In the genomic region with DNA sequence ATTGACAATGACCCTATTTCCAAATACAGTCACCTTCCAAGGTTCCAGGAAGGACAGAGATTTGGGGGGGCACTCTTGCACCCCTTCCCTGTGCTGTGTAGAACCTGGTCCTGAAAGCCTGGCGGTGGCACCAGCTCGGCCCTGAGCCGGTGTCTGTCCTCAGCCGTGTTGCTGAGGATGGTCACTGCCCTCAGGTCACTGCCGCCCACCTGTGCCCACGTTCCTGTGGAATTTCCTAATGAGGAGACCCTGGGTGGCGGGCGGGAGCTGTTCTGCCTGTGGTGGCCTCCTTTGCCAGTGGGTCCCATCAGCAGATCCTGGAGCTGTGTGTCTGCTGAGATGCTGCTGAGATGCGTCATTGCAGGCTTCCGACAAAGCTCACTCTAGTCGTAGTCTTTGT, we compare ENCODE assay signal across 25 cellular contexts.
"Had no signal": no experiment of that assay in that cellular context is flagged by ENCODE, and none has a peak within 500 bp of the region (broad histone marks: within the 10 kb centered on the region; RNA-seq: fewer than 3 reads in every experiment).

No MANE protein-coding gene starts in this region.

- DNase-seq: activated CD8-positive, alpha-beta memory T cell treated with anti-CD3 and anti-CD28 coated beads, Interleukin-2, amount 50 U/mL, for 4 hours; activated gamma-delta T cell; activated naive CD4-positive, alpha-beta T cell treated with anti-CD3 and anti-CD28 coated beads, Interleukin-2, amount 50 U/mL, for 16 hours; activated T-cell treated with anti-CD3 and anti-CD28 coated beads, Interleukin-2, amount 50 U/mL, for 72 hours; caudate nucleus; dermis blood vessel endothelial cell; effector memory CD4-positive, alpha-beta T cell; glutamatergic neuron; immature natural killer cell; mammary epithelial cell; midbrain; small intestine; stimulated activated CD4-positive, alpha-beta T cell treated with anti-CD3 and anti-CD28 coated beads, Interleukin-15, amount 100 ng/mL, for 24 hours; stimulated activated CD4-positive, alpha-beta T cell treated with anti-CD3 and anti-CD28 coated beads, Interleukin-2, amount 100 ng/mL, for 48 hours; stimulated activated naive CD4-positive, alpha-beta T cell treated with Interleukin-2 at 50 U/mL for 16 hours; T-helper 1 cell; tibial artery; WERI-Rb-1 had no signal

- H3K4me1 Mint-ChIP-seq: immature natural killer cell had no signal

- H3K27me3 Mint-ChIP-seq: brain had no signal

- ATAC-seq: sciatic nerve had no signal

- H3K27ac Mint-ChIP-seq: activated T-cell treated with anti-CD3 and anti-CD28 coated beads, Interleukin-2, amount 50 U/mL, for 72 hours; immature natural killer cell; nephron had no signal

- H3K4me3 ChIP-seq: esophagus muscularis mucosa, hepatocyte, left lung, tibial artery had no signal

- H3K27me3 ChIP-seq: esophagus muscularis mucosa, hepatocyte, left lung, tibial artery had no signal

- H3K9me3 ChIP-seq: esophagus muscularis mucosa, left lung, tibial artery had no signal

- H3K4me3 Mint-ChIP-seq: activated T-cell treated with anti-CD3 and anti-CD28 coated beads, Interleukin-2, amount 50 U/mL, for 72 hours; brain; immature natural killer cell; nephron had no signal

- H3K9me3 Mint-ChIP-seq: activated T-cell treated with anti-CD3 and anti-CD28 coated beads, Interleukin-2, amount 50 U/mL, for 72 hours; brain; immature natural killer cell; nephron had no signal

- H3K4me1 ChIP-seq: esophagus muscularis mucosa, left lung, parathyroid adenoma, tibial artery had no signal
